Comparison of ENCODE assay signal across 24 cellular contexts in genomic region chr12:131418884-131419283, GRCh38.
"Had no signal": no experiment of that assay in that cellular context is flagged by ENCODE, and none has a peak within 500 bp of the region (broad histone marks: within the 10 kb centered on the region; RNA-seq: fewer than 3 reads in every experiment).

No MANE protein-coding gene starts in this region.

- H3K36me3 Mint-ChIP-seq: mesothelial cell of epicardium had no signal

- H3K27me3 ChIP-seq: colonic mucosa, gastrocnemius medialis had no signal

- H3K27ac ChIP-seq: colonic mucosa, epithelial cell of prostate, esophagus squamous epithelium, gastrocnemius medialis, heart right ventricle, left lung, lower lobe of right lung had no signal

- DNase-seq: colonic mucosa; cortex of kidney; effector CD8-positive, alpha-beta T cell; effector memory CD8-positive, alpha-beta T cell; endodermal cell; erythroblast; esophagus squamous epithelium; foreskin fibroblast; foreskin melanocyte; gastrocnemius medialis; glutamatergic neuron; head of caudate nucleus; heart right ventricle; hippocampal formation; left cardiac atrium; left lung; left ventricle myocardium superior; lower lobe of right lung; mesenchymal stem cell; mucosa of descending colon had no signal

- H3K4me3 ChIP-seq: colonic mucosa, esophagus squamous epithelium, gastrocnemius medialis, heart right ventricle, left lung, lower lobe of right lung, mucosa of descending colon had no signal

- H3K27ac Mint-ChIP-seq: dendritic cell treated with granulocyte-macrophage colony-stimulating factor and Interleukin-4, amounts not matched to agents 40 ng/mL and 50 ng/mL, for 4 days; effector memory CD8-positive, alpha-beta T cell; endodermal cell; mesothelial cell of epicardium had no signal

- H3K9me3 Mint-ChIP-seq: dendritic cell treated with granulocyte-macrophage colony-stimulating factor and Interleukin-4, amounts not matched to agents 40 ng/mL and 50 ng/mL, for 4 days had no signal

- H3K4me1 ChIP-seq: colonic mucosa, esophagus squamous epithelium, gastrocnemius medialis, heart right ventricle, left lung, lower lobe of right lung had no signal

- ATAC-seq: effector memory CD8-positive, alpha-beta T cell; esophagus mucosa; gastrocnemius medialis; heart right ventricle; left cardiac atrium; left lung; left ventricle myocardium superior; lower lobe of right lung; mucosa of descending colon had no signal

- H3K9me3 ChIP-seq: colonic mucosa, gastrocnemius medialis, lower lobe of right lung, mucosa of descending colon had no signal

- H3K36me3 ChIP-seq: colonic mucosa, esophagus squamous epithelium, gastrocnemius medialis, heart right ventricle, left lung, lower lobe of right lung had no signal

- H3K4me1 Mint-ChIP-seq: endodermal cell, mesothelial cell of epicardium had no signal

- H3K4me3 Mint-ChIP-seq: dendritic cell treated with granulocyte-macrophage colony-stimulating factor and Interleukin-4, amounts not matched to agents 40 ng/mL and 50 ng/mL, for 4 days; effector memory CD8-positive, alpha-beta T cell; endodermal cell; mesothelial cell of epicardium had no signal
